25 cellular contexts compared by ENCODE assay signal in genomic region chrX:118570209-118570608, GRCh38.
DNase-seq lines count a peak whose midpoint lies in the region; ATAC-seq and TF ChIP-seq lines count a peak whose summit lies in the region.
"Had no signal": no experiment of that assay in that cellular context is flagged by ENCODE, and none has a peak within 500 bp of the region (broad histone marks: within the 10 kb centered on the region; RNA-seq: fewer than 3 reads in every experiment).

No MANE protein-coding gene starts in this region.

- intact Hi-C loops in activated CD8-positive, alpha-beta T cell treated with anti-CD3 and anti-CD28 coated beads for 36 hours (cut with micrococcal nuclease): no loop called here
- intact Hi-C loops in CD8-positive, alpha-beta T cell (cut with DNase I, micrococcal nuclease): loop anchor here in 1 of 2 experiments (10.0 kb wide), 1 partner anchor 65 kb away; no protein-coding TSS in a partner anchor

- H3K4me3 Mint-ChIP-seq in activated CD8-positive, alpha-beta T cell treated with anti-CD3 and anti-CD28 coated beads for 36 hours: no peak overlapping the region
- no peak overlapping the region for H3K4me3 Mint-ChIP-seq in activated CD8-positive, alpha-beta T cell treated with anti-CD3 and anti-CD28 coated beads, Interleukin-2, amount 10 ng/mL, durations not matched to agents 7 days and 5 days
- H3K4me3 Mint-ChIP-seq in CD8-positive, alpha-beta T cell: no peak overlapping the region
- peak overlapping the region; percentile 60 for H3K4me3 Mint-ChIP-seq in activated T-helper 17 cell treated with anti-CD3 and anti-CD28 coated beads, Interleukin-2, amount 50 U/mL, for 72 hours
- no peak overlapping the region for H3K4me3 Mint-ChIP-seq in effector memory CD8-positive, alpha-beta T cell
- H3K4me3 Mint-ChIP-seq: T-helper 1 cell treated with Interleukin-12 subunit alpha and Interleukin-12 subunit beta and Interleukin-4 antibody, amounts not matched to agents 30 μg/mL and 1 μg/mL, for 36 hours had no signal

- no peaks in the 10 kb centered on the region for H3K9me3 ChIP-seq in CD8-positive, alpha-beta T cell (ENCODE audit: low read length)
- H3K9me3 ChIP-seq: left ventricle myocardium inferior, prostate gland, right lobe of liver, SK-N-SH, tibial artery had no signal

- no peaks in the 10 kb centered on the region for H3K27me3 ChIP-seq in CD8-positive, alpha-beta T cell (ENCODE audit: insufficient read depth, low read length)
- H3K27me3 ChIP-seq: right lobe of liver, tibial artery had no signal

- peaks cover 26% of the 10 kb centered on the region for H3K36me3 Mint-ChIP-seq in activated CD8-positive, alpha-beta T cell treated with anti-CD3 and anti-CD28 coated beads for 36 hours (ENCODE audit: low read depth)
- H3K36me3 Mint-ChIP-seq in activated CD8-positive, alpha-beta T cell treated with anti-CD3 and anti-CD28 coated beads, Interleukin-2, amount 10 ng/mL, durations not matched to agents 7 days and 5 days (ENCODE audit: low read depth): peaks cover 51% of the 10 kb centered on the region
- peaks cover 76% of the 10 kb centered on the region for H3K36me3 Mint-ChIP-seq in CD8-positive, alpha-beta T cell
- H3K36me3 Mint-ChIP-seq in activated T-helper 17 cell treated with anti-CD3 and anti-CD28 coated beads, Interleukin-2, amount 50 U/mL, for 72 hours (ENCODE audit: low read depth): peaks cover 96% of the 10 kb centered on the region
- peaks cover 78% of the 10 kb centered on the region for H3K36me3 Mint-ChIP-seq in effector memory CD8-positive, alpha-beta T cell (ENCODE audit: insufficient read depth)

- H3K27ac ChIP-seq in CD8-positive, alpha-beta T cell (ENCODE audit: low read depth, low read length): no peak overlapping the region
- H3K27ac ChIP-seq: left ventricle myocardium inferior, prostate gland, right lobe of liver, tibial artery had no signal

- CTCF ChIA-PET in activated CD8-positive, alpha-beta T cell treated with anti-CD3 and anti-CD28 coated beads for 36 hours (lab: Charles Lee): interaction anchor here (1.0 kb wide), 1 partner anchor 76 kb away, joined by 3 read pairs; no protein-coding TSS in a partner anchor
- CTCF ChIA-PET in activated CD8-positive, alpha-beta T cell treated with anti-CD3 and anti-CD28 coated beads, Interleukin-2, amount 10 ng/mL, durations not matched to agents 7 days and 5 days (lab: Charles Lee): interaction anchor here (0.8 kb wide), 1 partner anchor 30 kb away, joined by 3 read pairs; no protein-coding TSS in a partner anchor
- CTCF ChIA-PET in CD8-positive, alpha-beta T cell (lab: Charles Lee): no interaction called here

- H3K27ac Mint-ChIP-seq in activated CD8-positive, alpha-beta T cell treated with anti-CD3 and anti-CD28 coated beads for 36 hours: peak overlapping the region; percentile 82
- H3K27ac Mint-ChIP-seq in activated CD8-positive, alpha-beta T cell treated with anti-CD3 and anti-CD28 coated beads, Interleukin-2, amount 10 ng/mL, durations not matched to agents 7 days and 5 days: no peak overlapping the region
- H3K27ac Mint-ChIP-seq in CD8-positive, alpha-beta T cell: peak overlapping the region; percentile 72
- peak overlapping the region; percentile 95 for H3K27ac Mint-ChIP-seq in activated T-helper 17 cell treated with anti-CD3 and anti-CD28 coated beads, Interleukin-2, amount 50 U/mL, for 72 hours
- peak overlapping the region in 1 of 2 donors; percentile 41 for H3K27ac Mint-ChIP-seq in effector memory CD8-positive, alpha-beta T cell
- H3K27ac Mint-ChIP-seq: T-helper 1 cell treated with Interleukin-12 subunit alpha and Interleukin-12 subunit beta and Interleukin-4 antibody, amounts not matched to agents 30 μg/mL and 1 μg/mL, for 36 hours had no signal

- H3K4me3 ChIP-seq in CD8-positive, alpha-beta T cell (ENCODE audit: low read depth, low read length): no peak overlapping the region
- H3K4me3 ChIP-seq: left ventricle myocardium inferior, prostate gland, right lobe of liver, tibial artery had no signal

- H3K4me1 ChIP-seq in CD8-positive, alpha-beta T cell (ENCODE audit: insufficient read depth, low read length): no peaks in the 10 kb centered on the region
- H3K4me1 ChIP-seq: left ventricle myocardium inferior, prostate gland, right lobe of liver, tibial artery had no signal

- no peaks in the 10 kb centered on the region for H3K27me3 Mint-ChIP-seq in activated CD8-positive, alpha-beta T cell treated with anti-CD3 and anti-CD28 coated beads for 36 hours
- H3K27me3 Mint-ChIP-seq in activated CD8-positive, alpha-beta T cell treated with anti-CD3 and anti-CD28 coated beads, Interleukin-2, amount 10 ng/mL, durations not matched to agents 7 days and 5 days (ENCODE audit: low read depth): no peaks in the 10 kb centered on the region
- H3K27me3 Mint-ChIP-seq in CD8-positive, alpha-beta T cell (ENCODE audit: low read depth): no peaks in the 10 kb centered on the region
- no peaks in the 10 kb centered on the region for H3K27me3 Mint-ChIP-seq in activated T-helper 17 cell treated with anti-CD3 and anti-CD28 coated beads, Interleukin-2, amount 50 U/mL, for 72 hours
- H3K27me3 Mint-ChIP-seq in effector memory CD8-positive, alpha-beta T cell: no peaks in the 10 kb centered on the region

- no peak for TF ChIP-seq CTCF in activated CD8-positive, alpha-beta T cell treated with anti-CD3 and anti-CD28 coated beads for 36 hours (IDR thresholded peaks at IDR 0.05)
- TF ChIP-seq CTCF in CD8-positive, alpha-beta T cell (IDR thresholded peaks at IDR 0.05): no peak

- ATAC-seq in activated CD8-positive, alpha-beta T cell treated with anti-CD3 and anti-CD28 coated beads for 36 hours: peak; percentile 34
- ATAC-seq in activated CD8-positive, alpha-beta T cell treated with anti-CD3 and anti-CD28 coated beads, Interleukin-2, amount 10 ng/mL, durations not matched to agents 7 days and 5 days: no peak
- ATAC-seq in CD8-positive, alpha-beta T cell: no peak
- peak; percentile 83 for ATAC-seq in activated T-helper 17 cell treated with anti-CD3 and anti-CD28 coated beads, Interleukin-2, amount 50 U/mL, for 72 hours (replicated peaks)
- no peak for ATAC-seq in HG03139 (IDR thresholded peaks at IDR 0.05; ENCODE audit: unreplicated experiment)
- ATAC-seq in effector memory CD8-positive, alpha-beta T cell (replicated peaks): no peak
- ATAC-seq: right lobe of liver, Right ventricle myocardium inferior had no signal

- H3K4me1 Mint-ChIP-seq in activated CD8-positive, alpha-beta T cell treated with anti-CD3 and anti-CD28 coated beads for 36 hours (ENCODE audit: low read depth): peaks cover 16% of the 10 kb centered on the region
- H3K4me1 Mint-ChIP-seq in activated CD8-positive, alpha-beta T cell treated with anti-CD3 and anti-CD28 coated beads, Interleukin-2, amount 10 ng/mL, durations not matched to agents 7 days and 5 days (ENCODE audit: low read depth): peaks cover 9% of the 10 kb centered on the region
- H3K4me1 Mint-ChIP-seq in CD8-positive, alpha-beta T cell (ENCODE audit: low read depth): peaks cover 2% of the 10 kb centered on the region
- peaks cover 4% of the 10 kb centered on the region for H3K4me1 Mint-ChIP-seq in activated T-helper 17 cell treated with anti-CD3 and anti-CD28 coated beads, Interleukin-2, amount 50 U/mL, for 72 hours
- H3K4me1 Mint-ChIP-seq in effector memory CD8-positive, alpha-beta T cell (ENCODE audit: low read depth in 2 of 2): no peaks in the 10 kb centered on the region

- no peaks in the 10 kb centered on the region for H3K9me3 Mint-ChIP-seq in activated CD8-positive, alpha-beta T cell treated with anti-CD3 and anti-CD28 coated beads for 36 hours
- no peaks in the 10 kb centered on the region for H3K9me3 Mint-ChIP-seq in activated CD8-positive, alpha-beta T cell treated with anti-CD3 and anti-CD28 coated beads, Interleukin-2, amount 10 ng/mL, durations not matched to agents 7 days and 5 days (ENCODE audit: insufficient read depth)
- H3K9me3 Mint-ChIP-seq in CD8-positive, alpha-beta T cell: no peaks in the 10 kb centered on the region
- no peaks in the 10 kb centered on the region for H3K9me3 Mint-ChIP-seq in activated T-helper 17 cell treated with anti-CD3 and anti-CD28 coated beads, Interleukin-2, amount 50 U/mL, for 72 hours
- H3K9me3 Mint-ChIP-seq in effector memory CD8-positive, alpha-beta T cell: no peaks in the 10 kb centered on the region
- H3K9me3 Mint-ChIP-seq: T-helper 1 cell treated with Interleukin-12 subunit alpha and Interleukin-12 subunit beta and Interleukin-4 antibody, amounts not matched to agents 30 μg/mL and 1 μg/mL, for 36 hours had no signal

- no peak for DNase-seq in activated CD8-positive, alpha-beta T cell treated with anti-CD3 and anti-CD28 coated beads for 36 hours
- DNase-seq in activated CD8-positive, alpha-beta T cell treated with anti-CD3 and anti-CD28 coated beads, Interleukin-2, amount 10 ng/mL, durations not matched to agents 7 days and 5 days: no peak
- DNase-seq in CD8-positive, alpha-beta T cell: no peak
- DNase-seq in left kidney (ENCODE audit: low read depth, low spot score) (peak; percentile 10), nucleus accumbens (lab: John Stamatoyannopoulos, UW) (no peak)
- no peak for DNase-seq in effector memory CD8-positive, alpha-beta T cell
- DNase-seq: activated gamma-delta T cell; anterior cingulate cortex; effector memory CD4-positive, alpha-beta T cell; GOT3; IMR-90; islet precursor cell; left ventricle myocardium inferior; NCI-H2107; NCI-H446; NCI-H748 treated with DMSO at 0.1 percent for 48 hours; right lobe of liver; SK-N-SH; stimulated activated CD8-positive, alpha-beta memory T cell treated with anti-CD3 and anti-CD28 coated beads, Interleukin-4, amount 100 ng/mL, for 48 hours; tibial artery had no signal

- POLR2A ChIA-PET in activated CD8-positive, alpha-beta T cell treated with anti-CD3 and anti-CD28 coated beads for 36 hours (lab: Charles Lee): interaction anchor here (1.0 to 1.1 kb wide), 2 partner anchors 18 to 75 kb away, joined by 4 read pairs; no protein-coding TSS in a partner anchor
- POLR2A ChIA-PET in activated CD8-positive, alpha-beta T cell treated with anti-CD3 and anti-CD28 coated beads, Interleukin-2, amount 10 ng/mL, durations not matched to agents 7 days and 5 days (lab: Charles Lee): interaction anchor here (0.6 to 1.1 kb wide), 2 partner anchors 42 to 73 kb away, joined by 3 read pairs; no protein-coding TSS in a partner anchor
- POLR2A ChIA-PET in CD8-positive, alpha-beta T cell (lab: Charles Lee): no interaction called here

- H3K36me3 ChIP-seq in CD8-positive, alpha-beta T cell (ENCODE audit: insufficient read depth, low read length): peaks cover 12% of the 10 kb centered on the region
- H3K36me3 ChIP-seq: left ventricle myocardium inferior, prostate gland, right lobe of liver had no signal

Comparison
In these comparisons a context has a peak if more than half of its experiments do, and no peak if none do; other contexts are left out.
1. ATAC-seq: peak in activated CD8-positive, alpha-beta T cell treated with anti-CD3 and anti-CD28 coated beads for 36 hours (single experiment) and activated T-helper 17 cell treated with anti-CD3 and anti-CD28 coated beads, Interleukin-2, amount 50 U/mL, for 72 hours (single experiment); none in activated CD8-positive, alpha-beta T cell treated with anti-CD3 and anti-CD28 coated beads, Interleukin-2, amount 10 ng/mL, durations not matched to agents 7 days and 5 days (single experiment), CD8-positive, alpha-beta T cell (single experiment), HG03139 (single experiment) and effector memory CD8-positive, alpha-beta T cell (single experiment).